ENCODE assay signal across 14 cellular contexts in the genomic region with DNA sequence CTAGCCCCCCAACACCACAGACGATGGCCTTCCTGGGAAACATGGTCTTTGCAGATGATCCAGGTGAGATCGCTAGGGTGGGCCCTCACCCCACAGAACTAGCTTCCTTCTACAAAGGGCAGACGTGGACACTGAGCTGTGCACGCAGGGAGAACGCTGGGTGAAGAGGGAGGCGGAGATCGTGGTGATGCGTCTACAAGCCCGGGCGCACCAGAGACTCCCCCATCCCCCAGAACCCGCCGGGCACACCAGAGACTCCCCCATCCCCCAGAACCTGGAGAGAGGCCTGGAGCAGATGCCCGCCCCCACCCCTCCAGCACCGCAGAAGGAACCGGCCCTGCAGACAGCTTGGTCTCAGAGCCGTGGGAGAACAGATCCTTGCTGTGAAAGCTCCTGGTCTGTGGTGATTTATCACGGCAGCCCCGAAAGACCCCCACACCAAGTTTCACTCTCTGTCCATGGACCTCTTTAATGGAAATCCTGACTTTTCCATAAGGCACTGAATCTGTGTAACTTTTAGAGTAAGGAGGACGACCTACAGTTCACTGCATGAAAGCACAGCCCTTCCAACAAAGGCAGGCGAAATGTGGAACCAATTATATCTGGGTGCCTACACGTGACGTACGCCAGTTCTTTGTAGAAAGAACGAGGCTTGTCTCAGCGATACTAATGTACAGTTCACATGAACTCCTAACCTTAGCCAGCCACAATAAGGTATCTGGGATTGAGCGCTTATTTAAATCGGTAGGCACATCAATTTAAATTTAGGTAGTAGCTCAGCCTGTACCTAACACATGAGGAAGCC.
A peak's percentile ranks its signal among the peaks of the same experiment; 100 is the strongest.
DNase-seq lines count a peak whose midpoint lies in the region; ATAC-seq and TF ChIP-seq lines count a peak whose summit lies in the region.
"Had no signal": no experiment of that assay in that cellular context is flagged by ENCODE, and none has a peak within 500 bp of the region (broad histone marks: within the 10 kb centered on the region; RNA-seq: fewer than 3 reads in every experiment).

No MANE protein-coding gene starts in this region.

- peaks cover 4% of the 10 kb centered on the region; the same call in 1 of the 2 replicates for H3F3A ChIP-seq in GM23338 (replicated peaks; ENCODE audit: low read depth)

- H3K9me3 ChIP-seq in adipocyte (ENCODE audit: control insufficient read depth, low read length) = no peaks in the 10 kb centered on the region
- H3K9me3 ChIP-seq: thyroid gland had no signal

- no peaks in the 10 kb centered on the region for H3K9me3 Mint-ChIP-seq in GM23338
- no peaks in the 10 kb centered on the region for H3K9me3 Mint-ChIP-seq in memory B cell

- peaks cover 11% of the 10 kb centered on the region for H3K27me3 Mint-ChIP-seq in GM23338 (ENCODE audit: insufficient read depth, low read depth, poor library complexity)
- no peaks in the 10 kb centered on the region for H3K27me3 Mint-ChIP-seq in memory B cell

- H3K9ac ChIP-seq in adipocyte (ENCODE audit: low read length) = no peak overlapping the region

- peak overlapping the region; percentile 2; the same call in 1 of the 3 replicates for H3K4me3 Mint-ChIP-seq in GM23338
- peak overlapping the region; percentile 39 for H3K4me3 Mint-ChIP-seq in memory B cell

- H3K79me2 ChIP-seq in GM23338 (replicated peaks; ENCODE audit: insufficient read depth) = peaks cover 89% of the 10 kb centered on the region

- DNase-seq in AG09319 (ENCODE audit: extremely low read depth, low read depth) (peak; percentile 63), GM23338 (ENCODE audit: low spot score) (no peak), adipocyte (ENCODE audit: low read depth) (peak; percentile 89), memory B cell (ENCODE audit: low spot score in 2 of 2) (no peak), SHP77 (lab: John Stamatoyannopoulos, UW) (no peak), COLO668 (lab: John Stamatoyannopoulos, UW; ENCODE audit: unreplicated experiment) (no peak), KG1 (lab: John Stamatoyannopoulos, UW) (no peak), DMS79 (lab: John Stamatoyannopoulos, UW) (no peak)
- DNase-seq: activated CD4-positive, alpha-beta T cell treated with anti-CD3 and anti-CD28 coated beads, Interleukin-2, amount 50 U/mL, for 4 hours; MM.1S; NCI-H524 treated with DMSO at 0.1 percent for 48 hours; SHP77 treated with DMSO at 0.1 percent for 48 hours; thyroid gland had no signal

- H3K4me1 Mint-ChIP-seq in GM23338 (peaks cover 68% of the 10 kb centered on the region), memory B cell (peaks cover 43% of the 10 kb centered on the region)

- H3K36me3 ChIP-seq in GM23338 (ENCODE audit: insufficient read depth) (no peaks in the 10 kb centered on the region), adipocyte (ENCODE audit: control insufficient read depth, insufficient read depth, low read length, severe bottlenecking) (no peaks in the 10 kb centered on the region)
- H3K36me3 ChIP-seq: thyroid gland had no signal

- H3K4me1 ChIP-seq in GM23338 (ENCODE audit: insufficient read depth) (peaks cover 54% of the 10 kb centered on the region), adipocyte (ENCODE audit: control insufficient read depth, insufficient read depth, low read length) (peaks cover 11% of the 10 kb centered on the region)

- H3K27me3 ChIP-seq in GM23338 (ENCODE audit: insufficient read depth) = no peaks in the 10 kb centered on the region
- H3K27me3 ChIP-seq in adipocyte (replicated peaks; ENCODE audit: control insufficient read depth, insufficient read depth, low read length) = no peaks in the 10 kb centered on the region
- H3K27me3 ChIP-seq: thyroid gland had no signal

- H2AFZ ChIP-seq in GM23338 = no peak overlapping the region

- H3K4me3 ChIP-seq in GM23338 (no peak overlapping the region), adipocyte (ENCODE audit: low read length) (no peak overlapping the region)
- H3K4me3 ChIP-seq: GM12878, thyroid gland had no signal

- peak overlapping the region; percentile 57 for H3K4me2 ChIP-seq in GM23338

- no peaks in the 10 kb centered on the region for H3K9me2 ChIP-seq in GM23338 (ENCODE audit: insufficient read depth)

- peak overlapping the region; percentile 84 for H3K27ac ChIP-seq in GM23338 (ENCODE audit: low read depth)
- H3K27ac ChIP-seq: thyroid gland had no signal

- H3K36me3 Mint-ChIP-seq in GM23338 (ENCODE audit: low read depth) (peaks cover 13% of the 10 kb centered on the region), memory B cell (no peaks in the 10 kb centered on the region)

- H3K27ac Mint-ChIP-seq in GM23338 = 0 out of 2 replicates have a peak overlapping the region, but pooled peaks have one; percentile 24
- peak overlapping the region; percentile 93 for H3K27ac Mint-ChIP-seq in memory B cell

- no peak for TF ChIP-seq CTCF in AG09319 (IDR thresholded peaks at IDR 0.05; ENCODE audit: low read depth, low read length)
- TF ChIP-seq CTCF in GM23338 (conservative IDR thresholded peaks at IDR 0.05; ENCODE audit: low read depth in 2 of 2) = no peak

- H4K20me1 ChIP-seq in GM23338 (replicated peaks; ENCODE audit: insufficient read depth) = peaks cover 77% of the 10 kb centered on the region

- no peak for ATAC-seq in GM23338
- ATAC-seq in memory B cell (ENCODE audit: low read depth) = no peak
- ATAC-seq: GM12878 had no signal

TF ChIP-seq in GM23338, 12 proteins besides CTCF, POLR2A, EP300 and RAD21 (continues in another document):
- TF ChIP-seq STAT1 (IDR thresholded peaks at IDR 0.05; ENCODE audit: unreplicated experiment) (no peak), REST (IDR thresholded peaks at IDR 0.05; ENCODE audit: unreplicated experiment) (no peak), ZNF114 (CRISPR knock-in tag; IDR thresholded peaks at IDR 0.05) (no peak)

Comparison
In these comparisons a context has a peak if more than half of its experiments do, and no peak if none do; other contexts are left out.
1. DNase-seq: peak in AG09319 (single experiment) and adipocyte (single experiment); none in GM23338 (single experiment), memory B cell (0 of 2), SHP77 (0 of 2), COLO668 (single experiment), KG1 (single experiment) and DMS79 (single experiment).